14 cellular contexts compared by ENCODE assay signal in genomic region chr18:74194691-74195090, GRCh38. TPM values are rescaled to one million over a fixed set of nuclear protein-coding genes. Genes with fewer than 3 reads are reported as not detected.
A peak's percentile ranks its signal among the peaks of the same experiment; 100 is the strongest.
DNase-seq lines count a peak whose midpoint lies in the region; ATAC-seq and TF ChIP-seq lines count a peak whose summit lies in the region.
"Had no signal": no experiment of that assay in that cellular context is flagged by ENCODE, and none has a peak within 500 bp of the region (broad histone marks: within the 10 kb centered on the region; RNA-seq: fewer than 3 reads in every experiment).

No MANE protein-coding gene starts in this region.

- no TSS peak for BruUV-seq in Caco-2 (replicated peaks; lab: Mats Ljungman, UMichigan)

- H3K36me3 Mint-ChIP-seq in Caco-2 (ENCODE audit: insufficient read depth, unreplicated experiment), result peaks cover 6% of the 10 kb centered on the region

- H3K4me3 Mint-ChIP-seq in Caco-2 (ENCODE audit: unreplicated experiment), result no peak overlapping the region
- H3K4me3 Mint-ChIP-seq: B cell; CD4-positive, alpha-beta T cell had no signal

- H3K4me1 ChIP-seq in Caco-2, result no peaks in the 10 kb centered on the region

- H3K9me3 Mint-ChIP-seq in Caco-2 (ENCODE audit: unreplicated experiment), result no peaks in the 10 kb centered on the region
- H3K9me3 Mint-ChIP-seq: CD4-positive, alpha-beta T cell had no signal

- H3K4me3 ChIP-seq in Caco-2 (ENCODE audit: low read depth, low read length) (no peak overlapping the region), skeletal muscle cell (ENCODE audit: low read depth, low read length) (no peak overlapping the region)
- H3K4me3 ChIP-seq: HAP-1, K562 had no signal

- DNase-seq in Caco-2 (peak in 1 of 2 experiments; percentile 14), amniotic epithelial cell (ENCODE audit: low read depth) (peak; percentile 83), left lobe of liver (ENCODE audit: low spot score) (peak; percentile 7), skeletal muscle cell (ENCODE audit: low read depth) (peak; percentile 1), SKM-1 (lab: John Stamatoyannopoulos, UW; ENCODE audit: unreplicated experiment) (no peak), Kasumi-1 (lab: John Stamatoyannopoulos, UW) (no peak)
- no peak for DNase-seq in central memory CD4-positive, alpha-beta T cell
- DNase-seq: ACHN; C1 segment of cervical spinal cord; CD4-positive, alpha-beta T cell; GF-D8 had no signal

- H3K9me3 ChIP-seq in Caco-2, result no peaks in the 10 kb centered on the region
- H3K9me3 ChIP-seq: HAP-1 had no signal

- no peaks in the 10 kb centered on the region for H3K36me3 ChIP-seq in Caco-2 (ENCODE audit: control insufficient read depth, insufficient read depth, low read length)
- H3K36me3 ChIP-seq: HAP-1 had no signal

- peaks cover 9% of the 10 kb centered on the region for H3K4me1 Mint-ChIP-seq in Caco-2 (ENCODE audit: low read depth, unreplicated experiment)

- H3K27ac Mint-ChIP-seq in Caco-2 (ENCODE audit: unreplicated experiment), result peak overlapping the region; percentile 30
- H3K27ac Mint-ChIP-seq: B cell; CD4-positive, alpha-beta T cell had no signal

- intact Hi-C loops in Caco-2 (cut with micrococcal nuclease; ENCODE audit: unreplicated experiment), result loop anchor here (5.0 kb wide), 1 partner anchor 47 kb away; the partner anchor contains the start of genes FBXO15 and TIMM21

- no peaks in the 10 kb centered on the region for H3K27me3 Mint-ChIP-seq in Caco-2 (ENCODE audit: insufficient read depth, unreplicated experiment)

- CTCF ChIA-PET in Caco-2 (lab: Charles Lee), result interaction anchor here (0.8 to 1.3 kb wide), 2 partner anchors 148 to 357 kb away, joined by 3 to 4 read pairs; no protein-coding TSS in a partner anchor

- no peak for TF ChIP-seq CTCF in Caco-2 (IDR thresholded peaks at IDR 0.05; ENCODE audit: insufficient read depth in 1 of 2, low read depth in 1 of 2, low read length in 1 of 2, severe bottlenecking in 1 of 2, unreplicated experiment in 1 of 2)

- POLR2A ChIA-PET in Caco-2 (lab: Charles Lee), result no interaction called here

- no peak for ATAC-seq in left lobe of liver
- ATAC-seq: K562 had no signal

- H3K27me3 ChIP-seq in Caco-2 (replicated peaks; ENCODE audit: control insufficient read depth, insufficient read depth, low read length), result no peaks in the 10 kb centered on the region

RNA-seq across cellular contexts. Expression of gene TIMM21, which starts 46.4 kb away (rescaled TPM):
- total RNA-seq in Caco-2 (2022) (15.6 and 21.0 TPM in 2 replicates), left lobe of liver (18.2 TPM)

RNA-seq across cellular contexts. Expression of gene FBXO15, which starts 47.1 kb away (rescaled TPM):
- 0.29 TPM in 1 of 2 replicates, not detected in the other for total RNA-seq in Caco-2 (2022)
- 0.58 TPM for total RNA-seq in left lobe of liver

Comparison
In these comparisons a context has a peak if more than half of its experiments do, and no peak if none do; other contexts are left out.
1. DNase-seq: peak in amniotic epithelial cell (single experiment), left lobe of liver (single experiment) and skeletal muscle cell (single experiment); none in SKM-1 (single experiment), central memory CD4-positive, alpha-beta T cell (single experiment) and Kasumi-1 (0 of 2).